In the genomic region with DNA sequence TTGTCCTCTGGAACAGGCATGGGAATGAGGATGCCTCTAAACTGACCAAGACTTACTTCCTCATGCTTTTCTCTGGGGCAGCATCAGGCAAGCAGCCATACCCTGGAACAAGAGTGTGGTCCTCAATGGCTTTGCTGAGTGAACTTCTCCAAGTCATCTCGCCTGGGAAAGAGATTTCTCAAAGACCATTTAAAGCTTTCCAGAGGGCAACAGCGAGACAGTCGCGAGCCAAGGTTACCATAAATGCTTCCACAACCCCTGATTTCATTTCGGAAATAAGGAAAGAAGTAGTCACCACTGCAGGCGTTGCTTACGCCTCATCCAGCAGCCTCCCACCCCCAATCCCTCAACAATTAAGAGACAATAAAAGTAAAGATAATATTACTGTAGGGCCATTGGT, we compare ENCODE assay signal across 12 cellular contexts. TPM values are rescaled to one million over a fixed set of nuclear protein-coding genes. Genes with fewer than 3 reads are reported as not detected.
DNase-seq lines count a peak whose midpoint lies in the region; ATAC-seq and TF ChIP-seq lines count a peak whose summit lies in the region.
"Had no signal": no experiment of that assay in that cellular context is flagged by ENCODE, and none has a peak within 500 bp of the region (broad histone marks: within the 10 kb centered on the region; RNA-seq: fewer than 3 reads in every experiment).

No MANE protein-coding gene starts in this region.

- WGBS in mesenchymal stem cell = 69% methylated on average over 4 of the region's 7 CpGs

- H2BK5ac ChIP-seq in mesenchymal stem cell (ENCODE audit: low read depth, low read length, poor library complexity, severe bottlenecking) = no peak overlapping the region

- no peaks in the 10 kb centered on the region for H3K79me1 ChIP-seq in mesenchymal stem cell (replicated peaks; ENCODE audit: low read length, poor library complexity, severe bottlenecking)

- no peak overlapping the region for H3K4me2 ChIP-seq in mesenchymal stem cell (ENCODE audit: low read length, poor library complexity, severe bottlenecking)

- H3K36me3 ChIP-seq in mesenchymal stem cell (ENCODE audit: control insufficient read depth in 1 of 2, insufficient read depth in 2 of 2, low read depth in 1 of 2, low read length in 2 of 2) (no peaks in the 10 kb centered on the region), tibial artery (no peaks in the 10 kb centered on the region)

- no peak for TF ChIP-seq CTCF in tibial artery (IDR thresholded peaks at IDR 0.05)

- H3K4me1 ChIP-seq in mesenchymal stem cell (ENCODE audit: control insufficient read depth, insufficient read depth, low read depth, low read length) (peaks cover 11% of the 10 kb centered on the region), tibial artery (peaks cover 0 to 14% (median 1%) of the 10 kb centered on the region in 4 donors)

- H3K27ac ChIP-seq in mesenchymal stem cell (ENCODE audit: low read length, poor library complexity, severe bottlenecking) = no peak overlapping the region
- peak overlapping the region; percentile 80 to 82 for H3K27ac ChIP-seq in tibial artery

- H2AFZ ChIP-seq in mesenchymal stem cell (ENCODE audit: low read depth, low read length) = no peak overlapping the region

- no peak overlapping the region for H3K18ac ChIP-seq in mesenchymal stem cell (ENCODE audit: low read depth in 1 of 2, low read length in 2 of 2)

- no peak overlapping the region for H2BK120ac ChIP-seq in mesenchymal stem cell (ENCODE audit: low read depth, low read length)

- H2BK12ac ChIP-seq in mesenchymal stem cell (ENCODE audit: low read length in 2 of 2) = no peak overlapping the region

- peaks cover 0 to 28% of the 10 kb centered on the region in 2 experiments for H3K27me3 ChIP-seq in mesenchymal stem cell (ENCODE audit: control insufficient read depth in 1 of 2, insufficient read depth in 1 of 2, low read length in 2 of 2)
- no peaks in the 10 kb centered on the region for H3K27me3 ChIP-seq in tibial artery

- H3K9me3 ChIP-seq in mesenchymal stem cell (ENCODE audit: control insufficient read depth, low read length) (no peaks in the 10 kb centered on the region), tibial artery (no peaks in the 10 kb centered on the region)

- H3K9ac ChIP-seq in mesenchymal stem cell (ENCODE audit: low read length) = peak overlapping the region; percentile 82

- H3K4me3 ChIP-seq in mesenchymal stem cell (ENCODE audit: insufficient read depth in 1 of 2, low read depth in 1 of 2, low read length in 2 of 2) = peak overlapping the region in 1 of 2 experiments; percentile 47
- peak overlapping the region; percentile 74 to 82 for H3K4me3 ChIP-seq in tibial artery

- H3K4ac ChIP-seq in mesenchymal stem cell (ENCODE audit: low read depth in 1 of 2, low read length in 2 of 2) = no peak overlapping the region

- no peak overlapping the region for H3K14ac ChIP-seq in mesenchymal stem cell (ENCODE audit: low read length in 2 of 2)

- no peak overlapping the region for H4K91ac ChIP-seq in mesenchymal stem cell (ENCODE audit: low read length)

- intact Hi-C loops in tibial artery (cut with DNase I; ENCODE audit: low total_unique reads) = no loop called here

- peak overlapping the region; percentile 36 for H2BK15ac ChIP-seq in mesenchymal stem cell (ENCODE audit: low read depth, poor library complexity, severe bottlenecking)

- no peak overlapping the region for H4K8ac ChIP-seq in mesenchymal stem cell (ENCODE audit: low read length)

- no peak overlapping the region for H2AK5ac ChIP-seq in mesenchymal stem cell (ENCODE audit: low read length, severe bottlenecking)

- no peak for ATAC-seq in GM18867 (IDR thresholded peaks at IDR 0.05; ENCODE audit: unreplicated experiment)

- DNase-seq in NCI-H748 (lab: John Stamatoyannopoulos, UW; ENCODE audit: unreplicated experiment) (peak; percentile 54), NCI-H748 treated with DMSO at 0.1 percent for 48 hours (lab: John Stamatoyannopoulos, UW) (no peak), dermis blood vessel endothelial cell (peak; percentile 7), mesenchymal stem cell (peak; percentile 10), tibial artery (peak in 1 of 2 donors; percentile 38), SHP77 (lab: John Stamatoyannopoulos, UW) (no peak), NCI-H2081 treated with DMSO at 0.1 percent for 48 hours (lab: John Stamatoyannopoulos, UW) (no peak)
- DNase-seq: activated CD4-positive, alpha-beta memory T cell treated with anti-CD3 and anti-CD28 coated beads for 36 hours; DND-41; NCI-H1048; stimulated activated CD8-positive, alpha-beta memory T cell treated with anti-CD3 and anti-CD28 coated beads, Interleukin-4, amount 100 ng/mL, for 48 hours had no signal

- no peak overlapping the region for H3K23ac ChIP-seq in mesenchymal stem cell (ENCODE audit: low read length in 2 of 2)

RNA-seq across cellular contexts. Expression of a gene that starts 1.2 kb away (rescaled TPM):
- 35.9 and 93.1 TPM in 2 replicates for total RNA-seq in dermis blood vessel endothelial cell
- polyA plus RNA-seq in mesenchymal stem cell (2013, experiment 1 of 2) = 1.5 TPM
- polyA plus RNA-seq in mesenchymal stem cell (2013, experiment 2 of 2) = 1.8 TPM
- total RNA-seq: activated CD4-positive, alpha-beta memory T cell treated with anti-CD3 and anti-CD28 coated beads for 36 hours had no signal

Comparison
In these comparisons a context has a peak if more than half of its experiments do, and no peak if none do; other contexts are left out.
1. DNase-seq: peak in NCI-H748 (single experiment), dermis blood vessel endothelial cell (single experiment) and mesenchymal stem cell (single experiment); none in NCI-H748 treated with DMSO at 0.1 percent for 48 hours (single experiment), SHP77 (0 of 2) and NCI-H2081 treated with DMSO at 0.1 percent for 48 hours (single experiment).